In genomic region chr11:12179019-12179418, GRCh38 we compare ENCODE assay signal across 10 cellular contexts.
DNase-seq lines count a peak whose midpoint lies in the region; ATAC-seq and TF ChIP-seq lines count a peak whose summit lies in the region.
"Had no signal": no experiment of that assay in that cellular context is flagged by ENCODE, and none has a peak within 500 bp of the region (broad histone marks: within the 10 kb centered on the region; RNA-seq: fewer than 3 reads in every experiment).

No MANE protein-coding gene starts in this region.

- no peaks in the 10 kb centered on the region for H4K20me1 ChIP-seq in osteoblast (ENCODE audit: insufficient read depth, low read length)

- H3K27ac ChIP-seq in coronary artery (peak overlapping the region; percentile 79 to 89), osteoblast (ENCODE audit: low read depth, low read length) (peak overlapping the region; percentile 96), gastrocnemius medialis (peak overlapping the region in 1 of 4 donors; percentile 3)
- H3K27ac ChIP-seq: HL-60 had no signal

- H3K36me3 ChIP-seq in osteoblast (ENCODE audit: insufficient read depth, low read length) (peaks cover 28% of the 10 kb centered on the region), gastrocnemius medialis (no peaks in the 10 kb centered on the region)

- DNase-seq in DMS79 (lab: John Stamatoyannopoulos, UW) (peak; percentile 49), NCI-H2196 treated with DMSO at 0.1 percent for 48 hours (lab: John Stamatoyannopoulos, UW; ENCODE audit: unreplicated experiment) (peak; percentile 23), coronary artery (ENCODE audit: low spot score) (no peak), osteoblast (ENCODE audit: insufficient read length, low spot score, missing footprints) (no peak), NCI-H128 (lab: John Stamatoyannopoulos, UW; ENCODE audit: unreplicated experiment) (no peak), gastrocnemius medialis (no peak), midbrain (lab: John Stamatoyannopoulos, UW) (no peak)
- DNase-seq: NCI-H82 had no signal

- TF ChIP-seq POLR2A in gastrocnemius medialis (IDR thresholded peaks at IDR 0.05), result no peak

- H3K4me2 ChIP-seq in osteoblast (ENCODE audit: insufficient read depth, low read length), result no peak overlapping the region

- ATAC-seq in gastrocnemius medialis, result no peak
- ATAC-seq in activated CD4-positive, CD25-positive, alpha-beta regulatory T cell treated with anti-CD3 and anti-CD28 coated beads, Interleukin-2, amount 50 U/mL, for 24 hours, result no peak

- H3K4me1 ChIP-seq in osteoblast (ENCODE audit: insufficient read depth, low read length) (peaks cover 87% of the 10 kb centered on the region), gastrocnemius medialis (peaks cover 6 to 17% of the 10 kb centered on the region in 2 donors)

- in situ Hi-C loops in gastrocnemius medialis (cut with MboI; ENCODE audit: low sequenced_read_pairs in 4 of 4), result no loop called here

- H3K4me3 ChIP-seq in coronary artery (peak overlapping the region; percentile 4), osteoblast (ENCODE audit: insufficient read depth, low read length) (no peak overlapping the region), gastrocnemius medialis (no peak overlapping the region)

- H3K79me2 ChIP-seq in osteoblast (ENCODE audit: insufficient read depth, low read length), result peaks cover 63% of the 10 kb centered on the region

- H3K9me3 ChIP-seq in osteoblast (ENCODE audit: low read depth, low read length) (no peaks in the 10 kb centered on the region), gastrocnemius medialis (no peaks in the 10 kb centered on the region)

- H2AFZ ChIP-seq in osteoblast (ENCODE audit: low read length), result no peak overlapping the region

- H3K27me3 ChIP-seq in osteoblast (ENCODE audit: insufficient read depth, low read length), result no peaks in the 10 kb centered on the region
- no peaks in the 10 kb centered on the region for H3K27me3 ChIP-seq in gastrocnemius medialis

- intact Hi-C loops in gastrocnemius medialis (cut with DNase I; ENCODE audit: low total_unique reads), result no loop called here

- TF ChIP-seq CTCF in coronary artery (IDR thresholded peaks at IDR 0.05), result no peak
- TF ChIP-seq CTCF in osteoblast (IDR thresholded peaks at IDR 0.05; ENCODE audit: extremely low read depth, low read depth, low read length), result no peak
- TF ChIP-seq CTCF in gastrocnemius medialis (IDR thresholded peaks at IDR 0.05 in 4 of 5, conservative IDR thresholded peaks at IDR 0.05 in 1 of 5), result no peak

Comparison
In these comparisons a context has a peak if more than half of its experiments do, and no peak if none do; other contexts are left out.
1. DNase-seq: peak in DMS79 (single experiment) and NCI-H2196 treated with DMSO at 0.1 percent for 48 hours (single experiment); none in coronary artery (single experiment), osteoblast (single experiment), NCI-H128 (single experiment), gastrocnemius medialis (0 of 2) and midbrain (single experiment).